1 cellular context compared by ENCODE assay signal in the genomic region with DNA sequence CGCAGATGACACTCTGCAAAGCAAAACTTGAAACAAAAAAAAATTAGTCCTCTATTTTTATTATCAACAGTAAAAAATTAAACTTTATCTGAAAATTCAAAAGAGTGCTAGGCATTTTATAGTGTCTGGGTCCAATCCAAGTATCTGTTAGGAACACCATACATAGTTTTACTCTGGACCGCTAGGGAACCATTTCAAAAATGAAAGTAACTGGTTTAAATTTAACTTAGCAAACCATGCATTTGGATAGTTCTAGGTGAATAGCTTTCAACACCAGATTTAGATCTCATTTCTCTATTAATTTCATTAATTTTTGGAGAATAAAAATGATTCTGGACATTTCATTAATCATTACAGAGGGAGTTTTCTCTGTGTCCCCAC.
TF ChIP-seq lines count a peak whose summit lies in the region.

No MANE protein-coding gene starts in this region.

TF ChIP-seq in HCT116, 20 proteins besides CTCF, POLR2A, EP300 and RAD21:
- TF ChIP-seq, protein P1, sequence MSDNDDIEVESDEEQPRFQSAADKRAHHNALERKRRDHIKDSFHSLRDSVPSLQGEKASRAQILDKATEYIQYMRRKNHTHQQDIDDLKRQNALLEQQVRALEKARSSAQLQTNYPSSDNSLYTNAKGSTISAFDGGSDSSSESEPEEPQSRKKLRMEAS (IDR thresholded peaks at IDR 0.05): no peak
- TF ChIP-seq YY1 (IDR thresholded peaks at IDR 0.05; ENCODE audit: extremely low read depth, insufficient replicate concordance, low read depth, low read length) (no peak), FOSL1 (IDR thresholded peaks at IDR 0.05; ENCODE audit: low read depth) (no peak)
